17 cellular contexts compared by ENCODE assay signal in the genomic region with DNA sequence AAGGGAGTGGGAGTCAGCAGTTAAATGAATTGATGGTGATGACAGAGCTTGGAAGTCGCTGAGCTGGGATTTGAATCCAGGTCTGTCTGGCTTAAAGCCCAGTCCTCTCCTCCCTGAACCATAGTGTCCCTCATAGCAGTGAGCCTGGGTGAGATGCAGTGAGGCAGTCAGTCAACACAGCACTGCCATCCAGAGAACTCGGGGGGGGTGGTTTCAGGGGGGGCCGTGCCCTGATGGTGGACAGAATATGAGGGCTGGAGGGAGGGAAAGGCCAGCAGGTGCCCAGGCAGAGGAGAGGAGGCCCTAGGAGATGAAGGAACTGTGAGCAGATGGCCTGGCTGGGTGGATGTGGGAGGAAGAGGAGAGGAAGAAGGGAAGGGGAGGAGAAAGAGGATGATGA.
DNase-seq lines count a peak whose midpoint lies in the region; ATAC-seq and TF ChIP-seq lines count a peak whose summit lies in the region.
"Had no signal": no experiment of that assay in that cellular context is flagged by ENCODE, and none has a peak within 500 bp of the region (broad histone marks: within the 10 kb centered on the region; RNA-seq: fewer than 3 reads in every experiment).

No MANE protein-coding gene starts in this region.

- no peaks in the 10 kb centered on the region for H3K36me3 Mint-ChIP-seq in natural killer cell treated with Interleukin-12 subunit alpha and Interleukin-12 subunit beta and Interleukin-15 and Interleukin-18, amount 100 ng/mL, for 72 hours
- H3K36me3 Mint-ChIP-seq in natural killer cell (no peaks in the 10 kb centered on the region), endodermal cell (ENCODE audit: low read depth) (no peaks in the 10 kb centered on the region)

- H3K4me3 ChIP-seq in endodermal cell (ENCODE audit: low read length) (no peak overlapping the region), heart left ventricle (no peak overlapping the region)
- H3K4me3 ChIP-seq: SJCRH30 had no signal

- WGBS in endodermal cell (ENCODE audit: insufficient coverage in 1 of 2, insufficient read length in 1 of 2), 2 experiments: 83 to 89% methylated on average over 1 to 2 of the region's 3 CpGs
- WGBS in heart left ventricle, 4 donors: 42 to 72% (median 46%) methylated on average over 2 to 3 of the region's 3 CpGs

- no peaks in the 10 kb centered on the region for H3K9me3 Mint-ChIP-seq in natural killer cell treated with Interleukin-12 subunit alpha and Interleukin-12 subunit beta and Interleukin-15 and Interleukin-18, amount 100 ng/mL, for 72 hours
- H3K9me3 Mint-ChIP-seq in natural killer cell (no peaks in the 10 kb centered on the region), endodermal cell (no peaks in the 10 kb centered on the region)

- TF ChIP-seq CTCF in natural killer cell (IDR thresholded peaks at IDR 0.05) (no peak), endodermal cell (conservative IDR thresholded peaks at IDR 0.05) (no peak), heart left ventricle (IDR thresholded peaks at IDR 0.05) (no peak), GM13977 (IDR thresholded peaks at IDR 0.05; ENCODE audit: extremely low read depth, insufficient read depth, missing control alignments) (no peak)

- H3K4me1 ChIP-seq in endodermal cell (ENCODE audit: control insufficient read depth, insufficient read depth, low read length) (no peaks in the 10 kb centered on the region), heart left ventricle (no peaks in the 10 kb centered on the region)

- no peak overlapping the region for H3K27ac ChIP-seq in endodermal cell (ENCODE audit: low read depth, low read length)
- H3K27ac ChIP-seq in heart left ventricle: no peak overlapping the region
- H3K27ac ChIP-seq: SJCRH30 had no signal

- H3K27me3 ChIP-seq in endodermal cell (ENCODE audit: control insufficient read depth, insufficient read depth, low read length, poor library complexity, severe bottlenecking) (no peaks in the 10 kb centered on the region), heart left ventricle (peaks cover 0 to 3% (median 0%) of the 10 kb centered on the region in 9 donors)

- DNase-seq in natural killer cell treated with Interleukin-12 subunit alpha and Interleukin-12 subunit beta and Interleukin-15 and Interleukin-18, amount 100 ng/mL, for 72 hours (ENCODE audit: low spot score): peak; percentile 12
- DNase-seq in natural killer cell (no peak), endodermal cell (peak; percentile 19), sciatic nerve (ENCODE audit: low spot score) (peak; percentile 22), heart left ventricle (no peak), GM13977 (ENCODE audit: low spot score) (no peak), NCI-H1092 treated with DMSO at 0.1 percent for 48 hours (lab: John Stamatoyannopoulos, UW) (no peak)
- DNase-seq: DMS79 treated with DMSO at 0.1 percent for 48 hours; H7; NCI-H1105 treated with DMSO at 0.1 percent for 48 hours; NCI-H2029 treated with DMSO at 0.1 percent for 48 hours; NCI-H226; NCI-H524; NCI-H774; NK-92 treated with Interleukin-12 subunit alpha and Interleukin-12 subunit beta, amount 100 ng/mL, for 24 hours; SJCRH30 had no signal

- in situ Hi-C loops in GM13977 (cut with MboI; ENCODE audit: low pct_unique_long_range_greater_than_20kb, low sequenced_read_pairs, unreplicated experiment): no loop called here

- H3K4me3 Mint-ChIP-seq in natural killer cell treated with Interleukin-12 subunit alpha and Interleukin-12 subunit beta and Interleukin-15 and Interleukin-18, amount 100 ng/mL, for 72 hours: no peak overlapping the region
- H3K4me3 Mint-ChIP-seq in natural killer cell (no peak overlapping the region), endodermal cell (no peak overlapping the region)

- no peak overlapping the region for H3K9ac ChIP-seq in endodermal cell (ENCODE audit: extremely low read depth, low read length, poor library complexity, severe bottlenecking)

- H3K27ac Mint-ChIP-seq in natural killer cell treated with Interleukin-12 subunit alpha and Interleukin-12 subunit beta and Interleukin-15 and Interleukin-18, amount 100 ng/mL, for 72 hours: no peak overlapping the region
- H3K27ac Mint-ChIP-seq in natural killer cell (no peak overlapping the region), endodermal cell (no peak overlapping the region)

- H3K27me3 Mint-ChIP-seq in natural killer cell treated with Interleukin-12 subunit alpha and Interleukin-12 subunit beta and Interleukin-15 and Interleukin-18, amount 100 ng/mL, for 72 hours: peaks cover 19 to 30% of the 10 kb centered on the region in 2 donors
- peaks cover 4 to 8% of the 10 kb centered on the region in 2 donors for H3K27me3 Mint-ChIP-seq in natural killer cell (ENCODE audit: low read depth in 2 of 2)
- peaks cover 32% of the 10 kb centered on the region for H3K27me3 Mint-ChIP-seq in endodermal cell (ENCODE audit: insufficient read depth)

- no peaks in the 10 kb centered on the region for H3K9me3 ChIP-seq in endodermal cell (ENCODE audit: control insufficient read depth, low read length)
- H3K9me3 ChIP-seq in heart left ventricle: no peaks in the 10 kb centered on the region
- H3K9me3 ChIP-seq: SJCRH30 had no signal

- no peaks in the 10 kb centered on the region for H3K36me3 ChIP-seq in endodermal cell (ENCODE audit: control insufficient read depth, insufficient read depth, low read length)
- no peaks in the 10 kb centered on the region for H3K36me3 ChIP-seq in heart left ventricle
- H3K36me3 ChIP-seq: SJCRH30 had no signal

- no peak for TF ChIP-seq POLR2A in heart left ventricle (IDR thresholded peaks at IDR 0.05)

- intact Hi-C loops in natural killer cell (cut with micrococcal nuclease): no loop called here
- intact Hi-C loops in sciatic nerve (cut with DNase I): no loop called here
- intact Hi-C loops in heart left ventricle (cut with DNase I): no loop called here

- no peaks in the 10 kb centered on the region for H3K4me1 Mint-ChIP-seq in natural killer cell treated with Interleukin-12 subunit alpha and Interleukin-12 subunit beta and Interleukin-15 and Interleukin-18, amount 100 ng/mL, for 72 hours (ENCODE audit: low read depth in 2 of 2)
- no peaks in the 10 kb centered on the region for H3K4me1 Mint-ChIP-seq in natural killer cell
- peaks cover 13% of the 10 kb centered on the region for H3K4me1 Mint-ChIP-seq in endodermal cell

- no peak for ATAC-seq in natural killer cell treated with Interleukin-12 subunit alpha and Interleukin-12 subunit beta and Interleukin-15 and Interleukin-18, amount 100 ng/mL, for 72 hours
- ATAC-seq in natural killer cell (no peak), sciatic nerve (no peak), heart left ventricle (no peak)
- ATAC-seq: Panc1 had no signal

Comparison
In these comparisons a context has a peak if more than half of its experiments do, and no peak if none do; other contexts are left out.
1. DNase-seq: peak in natural killer cell treated with Interleukin-12 subunit alpha and Interleukin-12 subunit beta and Interleukin-15 and Interleukin-18, amount 100 ng/mL, for 72 hours (single experiment), endodermal cell (single experiment) and sciatic nerve (single experiment); none in natural killer cell (single experiment), heart left ventricle (0 of 5), GM13977 (single experiment) and NCI-H1092 treated with DMSO at 0.1 percent for 48 hours (single experiment).